Comparison of ENCODE assay signal across 8 cellular contexts in the genomic region with DNA sequence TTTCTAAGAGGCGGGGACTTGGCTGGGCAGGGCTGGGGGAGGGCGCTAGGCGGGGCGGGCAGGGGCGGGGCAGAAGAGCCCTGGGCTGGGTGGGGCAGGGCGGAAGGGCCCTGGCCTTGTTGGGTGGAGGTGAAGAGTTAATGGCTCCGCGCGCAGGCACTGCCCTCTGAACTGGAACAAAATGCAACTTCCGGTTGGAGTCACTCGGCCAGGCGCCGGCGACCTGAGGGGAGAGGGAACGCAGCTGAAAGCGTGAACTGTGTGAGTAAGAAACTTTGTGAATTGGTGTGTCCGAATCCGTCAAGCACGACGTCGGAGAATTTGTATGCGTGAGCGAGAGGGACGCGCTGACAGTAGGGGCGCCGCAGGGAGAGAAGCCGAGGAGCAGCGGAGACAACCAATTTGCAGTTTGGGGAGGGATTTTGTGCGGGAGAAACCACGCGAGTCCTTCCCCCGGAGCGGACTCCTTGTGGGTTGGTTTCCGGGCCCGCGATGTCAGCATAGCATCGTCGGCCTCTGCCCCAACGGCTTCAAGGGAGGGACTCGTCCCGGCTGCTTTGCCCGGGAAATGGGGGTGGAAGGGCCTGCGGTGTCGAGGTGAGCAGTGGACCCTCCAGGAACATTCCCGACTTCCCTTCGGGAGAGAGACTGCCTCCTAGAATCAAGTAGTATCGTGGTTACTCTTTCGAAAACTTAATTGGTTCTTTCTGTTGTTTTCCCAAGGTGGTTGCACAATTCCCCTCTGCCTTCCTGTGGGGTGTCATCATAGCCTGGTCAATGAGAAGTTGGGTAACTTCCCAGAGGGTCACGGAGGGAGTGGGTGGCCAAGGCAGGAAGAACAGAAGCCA. TPM values are rescaled to one million over a fixed set of nuclear protein-coding genes. Genes with fewer than 3 reads are reported as not detected.
DNase-seq lines count a peak whose midpoint lies in the region; ATAC-seq and TF ChIP-seq lines count a peak whose summit lies in the region.

A gene with protein sequence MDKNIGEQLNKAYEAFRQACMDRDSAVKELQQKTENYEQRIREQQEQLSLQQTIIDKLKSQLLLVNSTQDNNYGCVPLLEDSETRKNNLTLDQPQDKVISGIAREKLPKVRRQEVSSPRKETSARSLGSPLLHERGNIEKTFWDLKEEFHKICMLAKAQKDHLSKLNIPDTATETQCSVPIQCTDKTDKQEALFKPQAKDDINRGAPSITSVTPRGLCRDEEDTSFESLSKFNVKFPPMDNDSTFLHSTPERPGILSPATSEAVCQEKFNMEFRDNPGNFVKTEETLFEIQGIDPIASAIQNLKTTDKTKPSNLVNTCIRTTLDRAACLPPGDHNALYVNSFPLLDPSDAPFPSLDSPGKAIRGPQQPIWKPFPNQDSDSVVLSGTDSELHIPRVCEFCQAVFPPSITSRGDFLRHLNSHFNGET (plus strand): TSS at position 203 of the 848 bp plus-strand sequence. CDS start 19,235 bp downstream, outside the sequence.

- H3K79me2 ChIP-seq in osteoblast (ENCODE audit: insufficient read depth, low read length), result peaks cover 42% of the 10 kb centered on the region

- peak within 1 kb of the TSS; percentile 97 to 99 for H3K27ac Mint-ChIP-seq in activated naive CD4-positive, alpha-beta T cell treated with anti-CD3 and anti-CD28 coated beads, Interleukin-2, amount 50 U/mL, for 72 hours

- H3K9me3 ChIP-seq in osteoblast (ENCODE audit: low read depth, low read length) (no peaks in the 10 kb centered on the region), thoracic aorta (no peaks in the 10 kb centered on the region)

- peaks cover 34% of the 10 kb centered on the region for H3K4me1 ChIP-seq in osteoblast (ENCODE audit: insufficient read depth, low read length)
- H3K4me1 ChIP-seq in thoracic aorta (ENCODE audit: control insufficient read depth in 1 of 2, low read depth in 2 of 2), result peaks cover 25 to 35% of the 10 kb centered on the region in 2 donors

- H3K27ac ChIP-seq in osteoblast (ENCODE audit: low read depth, low read length) (peak within 1 kb of the TSS; percentile 95), thoracic aorta (peak within 1 kb of the TSS; percentile 86 to 97)

- H3K4me3 ChIP-seq in GM06990 (replicated peaks; ENCODE audit: low read depth, low read length) (peak within 1 kb of the TSS; percentile 81), osteoblast (ENCODE audit: insufficient read depth, low read length) (peak within 1 kb of the TSS; percentile 87), thoracic aorta (peak within 1 kb of the TSS; percentile 85)

- peak; percentile 94 for DNase-seq in GM06990 (ENCODE audit: extremely low read depth, insufficient read length)
- DNase-seq in NCI-H1048 (lab: John Stamatoyannopoulos, UW), result peak; percentile 83
- DNase-seq in SKM-1 (lab: John Stamatoyannopoulos, UW; ENCODE audit: unreplicated experiment), result peak; percentile 93
- DNase-seq in activated naive CD4-positive, alpha-beta T cell treated with anti-CD3 and anti-CD28 coated beads, Interleukin-2, amount 50 U/mL, for 72 hours (ENCODE audit: low spot score in 2 of 2), result peak; percentile 87 to 94
- DNase-seq in glomerular visceral epithelial cell (ENCODE audit: extremely low spot score), result peak; percentile 98
- peak; percentile 91 for DNase-seq in osteoblast (ENCODE audit: insufficient read length, low spot score, missing footprints)
- DNase-seq in thoracic aorta (ENCODE audit: low spot score), result peak; percentile 82

- H3K27me3 ChIP-seq in GM06990 (replicated peaks; ENCODE audit: control insufficient read depth, insufficient read depth, low read length) (no peaks in the 10 kb centered on the region), osteoblast (ENCODE audit: insufficient read depth, low read length) (no peaks in the 10 kb centered on the region), thoracic aorta (replicated peaks; ENCODE audit: insufficient read depth) (no peaks in the 10 kb centered on the region)

- no peak for TF ChIP-seq CTCF in GM06990 (IDR thresholded peaks at IDR 0.05; ENCODE audit: insufficient read depth, low read length, poor library complexity, severe bottlenecking)
- no peak for TF ChIP-seq CTCF in osteoblast (IDR thresholded peaks at IDR 0.05; ENCODE audit: extremely low read depth, low read depth, low read length)
- TF ChIP-seq CTCF in thoracic aorta (IDR thresholded peaks at IDR 0.05), result no peak

- peaks cover 19 to 63% of the 10 kb centered on the region in 2 donors for H3K36me3 Mint-ChIP-seq in activated naive CD4-positive, alpha-beta T cell treated with anti-CD3 and anti-CD28 coated beads, Interleukin-2, amount 50 U/mL, for 72 hours

- peak; percentile 93 for ATAC-seq in HG02571 (IDR thresholded peaks at IDR 0.05; ENCODE audit: unreplicated experiment)
- peak; percentile 90 to 97 for ATAC-seq in activated naive CD4-positive, alpha-beta T cell treated with anti-CD3 and anti-CD28 coated beads, Interleukin-2, amount 50 U/mL, for 72 hours
- peak; percentile 91 for ATAC-seq in thoracic aorta (ENCODE audit: insufficient number of reproducible peaks, low FRiP score, low read depth)

- peak within 1 kb of the TSS; percentile 87 for H2AFZ ChIP-seq in osteoblast (ENCODE audit: low read length)

- no peaks in the 10 kb centered on the region for H3K9me3 Mint-ChIP-seq in activated naive CD4-positive, alpha-beta T cell treated with anti-CD3 and anti-CD28 coated beads, Interleukin-2, amount 50 U/mL, for 72 hours

- H3K4me2 ChIP-seq in osteoblast (ENCODE audit: insufficient read depth, low read length), result peak within 1 kb of the TSS; percentile 94

- H3K36me3 ChIP-seq in GM06990 (ENCODE audit: control insufficient read depth, insufficient read depth, low read length) (peaks cover 3% of the 10 kb centered on the region), osteoblast (ENCODE audit: insufficient read depth, low read length) (peaks cover 19% of the 10 kb centered on the region), thoracic aorta (no peaks in the 10 kb centered on the region)

- H4K20me1 ChIP-seq in osteoblast (ENCODE audit: insufficient read depth, low read length), result no peaks in the 10 kb centered on the region

RNA-seq across cellular contexts. Expression of the gene that starts here (rescaled TPM):
- 100 to 1,000 TPM in 1 of 2 donors, 10 to 100 TPM in 1; 90.3 to 126 TPM for total RNA-seq in activated naive CD4-positive, alpha-beta T cell treated with anti-CD3 and anti-CD28 coated beads, Interleukin-2, amount 50 U/mL, for 72 hours
- 112 and 127 TPM in 2 replicates for total RNA-seq in osteoblast
- 10 to 100 TPM; 59.2 to 86.8 TPM for total RNA-seq in thoracic aorta

Comparison
In these comparisons a context has a peak if more than half of its experiments do, and no peak if none do; other contexts are left out.
1. Peak in every context shown above with its lines: DNase-seq, ATAC-seq, H3K4me3 ChIP-seq and H3K27ac ChIP-seq.